Comparison of ENCODE assay signal across 14 cellular contexts in the genomic region with DNA sequence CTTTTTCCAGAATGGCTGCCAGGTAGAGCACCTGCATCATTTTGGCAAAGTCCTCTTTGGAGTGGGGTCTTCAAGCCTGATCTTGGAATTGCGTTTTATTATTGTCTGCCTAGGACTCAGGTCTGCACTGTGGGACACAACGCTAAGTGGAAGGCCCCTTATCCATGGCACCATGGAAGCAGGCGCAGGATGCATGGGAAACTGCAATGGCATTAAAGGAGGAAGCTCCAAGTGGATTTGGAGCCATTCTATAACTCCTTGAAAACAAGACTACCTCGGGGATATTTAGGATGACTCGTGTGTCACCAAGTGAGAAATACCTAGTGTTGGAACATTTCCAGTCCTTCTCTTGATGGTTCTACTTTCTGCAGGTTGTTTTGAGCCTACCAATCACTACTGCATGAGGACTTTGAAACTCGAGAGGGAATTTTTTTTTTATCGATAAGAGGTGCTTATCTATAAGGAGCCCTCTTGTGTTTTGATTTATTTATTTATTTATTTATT. TPM values are rescaled to one million over a fixed set of nuclear protein-coding genes. Genes with fewer than 3 reads are reported as not detected.
A peak's percentile ranks its signal among the peaks of the same experiment; 100 is the strongest.
DNase-seq lines count a peak whose midpoint lies in the region; ATAC-seq and TF ChIP-seq lines count a peak whose summit lies in the region.
"Had no signal": no experiment of that assay in that cellular context is flagged by ENCODE, and none has a peak within 500 bp of the region (broad histone marks: within the 10 kb centered on the region; RNA-seq: fewer than 3 reads in every experiment).

No MANE protein-coding gene starts in this region.

- no peaks in the 10 kb centered on the region for H3K9me3 Mint-ChIP-seq in activated CD4-positive, alpha-beta T cell treated with anti-CD3 and anti-CD28 coated beads, Interleukin-2, amount 10 ng/mL, durations not matched to agents 24 days and 14 days
- H3K9me3 Mint-ChIP-seq in activated CD4-positive, alpha-beta T cell treated with anti-CD3 and anti-CD28 coated beads, Interleukin-2, amount 10 ng/mL, durations not matched to agents 7 days and 5 days: no peaks in the 10 kb centered on the region
- H3K9me3 Mint-ChIP-seq in activated T-helper 17 cell treated with anti-CD3 and anti-CD28 coated beads, Interleukin-2, amount 50 U/mL, for 72 hours: no peaks in the 10 kb centered on the region
- no peaks in the 10 kb centered on the region for H3K9me3 Mint-ChIP-seq in nephron
- H3K9me3 Mint-ChIP-seq: CD4-positive, alpha-beta T cell; H9 had no signal

- DNase-seq in DMS79 treated with DMSO at 0.1 percent for 48 hours (lab: John Stamatoyannopoulos, UW): peak; percentile 45
- no peak for DNase-seq in DMS79 (lab: John Stamatoyannopoulos, UW)
- peak; percentile 51 for DNase-seq in activated CD4-positive, alpha-beta T cell treated with anti-CD3 and anti-CD28 coated beads, Interleukin-2, amount 10 ng/mL, durations not matched to agents 24 days and 14 days
- no peak for DNase-seq in activated CD4-positive, alpha-beta T cell treated with anti-CD3 and anti-CD28 coated beads, Interleukin-2, amount 10 ng/mL, durations not matched to agents 7 days and 5 days
- DNase-seq in NCI-H748 (lab: John Stamatoyannopoulos, UW; ENCODE audit: unreplicated experiment): no peak
- no peak for DNase-seq in cerebellum (ENCODE audit: low spot score)
- DNase-seq: AML-193; Caco-2; CD4-positive, alpha-beta T cell; H9 had no signal

- H3K36me3 Mint-ChIP-seq in activated CD4-positive, alpha-beta T cell treated with anti-CD3 and anti-CD28 coated beads, Interleukin-2, amount 10 ng/mL, durations not matched to agents 24 days and 14 days (ENCODE audit: low read depth): peaks cover 29% of the 10 kb centered on the region
- H3K36me3 Mint-ChIP-seq in activated CD4-positive, alpha-beta T cell treated with anti-CD3 and anti-CD28 coated beads, Interleukin-2, amount 10 ng/mL, durations not matched to agents 7 days and 5 days (ENCODE audit: low read depth): peaks cover 29% of the 10 kb centered on the region
- H3K36me3 Mint-ChIP-seq in activated T-helper 17 cell treated with anti-CD3 and anti-CD28 coated beads, Interleukin-2, amount 50 U/mL, for 72 hours (ENCODE audit: low read depth): peaks cover 74% of the 10 kb centered on the region
- peaks cover 4% of the 10 kb centered on the region for H3K36me3 Mint-ChIP-seq in nephron (ENCODE audit: low read depth)

- no peak overlapping the region for H3K4me3 Mint-ChIP-seq in activated CD4-positive, alpha-beta T cell treated with anti-CD3 and anti-CD28 coated beads, Interleukin-2, amount 10 ng/mL, durations not matched to agents 24 days and 14 days
- no peak overlapping the region for H3K4me3 Mint-ChIP-seq in activated CD4-positive, alpha-beta T cell treated with anti-CD3 and anti-CD28 coated beads, Interleukin-2, amount 10 ng/mL, durations not matched to agents 7 days and 5 days
- no peak overlapping the region for H3K4me3 Mint-ChIP-seq in activated T-helper 17 cell treated with anti-CD3 and anti-CD28 coated beads, Interleukin-2, amount 50 U/mL, for 72 hours
- H3K4me3 Mint-ChIP-seq in nephron: no peak overlapping the region
- H3K4me3 Mint-ChIP-seq: CD4-positive, alpha-beta T cell; H9 had no signal

- CTCF ChIA-PET in activated CD4-positive, alpha-beta T cell treated with anti-CD3 and anti-CD28 coated beads, Interleukin-2, amount 10 ng/mL, durations not matched to agents 7 days and 5 days (lab: Charles Lee): interaction anchor here (0.6 to 1.7 kb wide), 3 partner anchors 16 to 251 kb away, joined by 3 to 4 read pairs (median 4); no protein-coding TSS in a partner anchor

- H3K27me3 Mint-ChIP-seq in activated CD4-positive, alpha-beta T cell treated with anti-CD3 and anti-CD28 coated beads, Interleukin-2, amount 10 ng/mL, durations not matched to agents 24 days and 14 days: no peaks in the 10 kb centered on the region
- no peaks in the 10 kb centered on the region for H3K27me3 Mint-ChIP-seq in activated CD4-positive, alpha-beta T cell treated with anti-CD3 and anti-CD28 coated beads, Interleukin-2, amount 10 ng/mL, durations not matched to agents 7 days and 5 days
- no peaks in the 10 kb centered on the region for H3K27me3 Mint-ChIP-seq in activated T-helper 17 cell treated with anti-CD3 and anti-CD28 coated beads, Interleukin-2, amount 50 U/mL, for 72 hours
- no peaks in the 10 kb centered on the region for H3K27me3 Mint-ChIP-seq in nephron (ENCODE audit: low read depth)
- H3K27me3 Mint-ChIP-seq: CD4-positive, alpha-beta T cell had no signal

- ATAC-seq in activated T-helper 17 cell treated with anti-CD3 and anti-CD28 coated beads, Interleukin-2, amount 50 U/mL, for 72 hours (replicated peaks): no peak
- ATAC-seq: A549, GM12878 had no signal

- no peak overlapping the region for H3K27ac Mint-ChIP-seq in activated CD4-positive, alpha-beta T cell treated with anti-CD3 and anti-CD28 coated beads, Interleukin-2, amount 10 ng/mL, durations not matched to agents 24 days and 14 days
- H3K27ac Mint-ChIP-seq in activated CD4-positive, alpha-beta T cell treated with anti-CD3 and anti-CD28 coated beads, Interleukin-2, amount 10 ng/mL, durations not matched to agents 7 days and 5 days: no peak overlapping the region
- peak overlapping the region; percentile 25 for H3K27ac Mint-ChIP-seq in activated T-helper 17 cell treated with anti-CD3 and anti-CD28 coated beads, Interleukin-2, amount 50 U/mL, for 72 hours
- peak overlapping the region in 2 of 3 experiments; percentile 42 to 88 for H3K27ac Mint-ChIP-seq in nephron
- H3K27ac Mint-ChIP-seq: CD4-positive, alpha-beta T cell; H9 had no signal

- POLR2A ChIA-PET in activated CD4-positive, alpha-beta T cell treated with anti-CD3 and anti-CD28 coated beads, Interleukin-2, amount 10 ng/mL, durations not matched to agents 7 days and 5 days (lab: Charles Lee): no interaction called here

- intact Hi-C loops in activated CD4-positive, alpha-beta T cell treated with anti-CD3 and anti-CD28 coated beads, Interleukin-2, amount 10 ng/mL, durations not matched to agents 24 days and 14 days (cut with micrococcal nuclease): no loop called here

- no peak for TF ChIP-seq CTCF in nephron (IDR thresholded peaks at IDR 0.05; ENCODE audit: unreplicated experiment in 3 of 3)

- peaks cover 11% of the 10 kb centered on the region for H3K4me1 Mint-ChIP-seq in activated CD4-positive, alpha-beta T cell treated with anti-CD3 and anti-CD28 coated beads, Interleukin-2, amount 10 ng/mL, durations not matched to agents 24 days and 14 days
- peaks cover 9% of the 10 kb centered on the region for H3K4me1 Mint-ChIP-seq in activated CD4-positive, alpha-beta T cell treated with anti-CD3 and anti-CD28 coated beads, Interleukin-2, amount 10 ng/mL, durations not matched to agents 7 days and 5 days
- peaks cover 4% of the 10 kb centered on the region for H3K4me1 Mint-ChIP-seq in activated T-helper 17 cell treated with anti-CD3 and anti-CD28 coated beads, Interleukin-2, amount 50 U/mL, for 72 hours
- H3K4me1 Mint-ChIP-seq in nephron: peaks cover 62% of the 10 kb centered on the region

RNA-seq across cellular contexts. Expression of gene PLCXD2, which starts 47.3 kb away (rescaled TPM):
- 7.1 and 7.3 TPM in 2 replicates for total RNA-seq in activated CD4-positive, alpha-beta T cell treated with anti-CD3 and anti-CD28 coated beads, Interleukin-2, amount 10 ng/mL, durations not matched to agents 24 days and 14 days
- 10 to 100 TPM; 11.6 to 12.6 TPM for total RNA-seq in activated CD4-positive, alpha-beta T cell treated with anti-CD3 and anti-CD28 coated beads, Interleukin-2, amount 10 ng/mL, durations not matched to agents 7 days and 5 days
- 10 to 100 TPM in 1 of 2 donors, 1 to 10 TPM in 1; 9.5 to 16.3 TPM for total RNA-seq in activated T-helper 17 cell treated with anti-CD3 and anti-CD28 coated beads, Interleukin-2, amount 50 U/mL, for 72 hours
- 37.9 TPM for total RNA-seq in cerebellum

Comparison
In these comparisons a context has a peak if more than half of its experiments do, and no peak if none do; other contexts are left out.
1. DNase-seq: peak in DMS79 treated with DMSO at 0.1 percent for 48 hours (single experiment) and activated CD4-positive, alpha-beta T cell treated with anti-CD3 and anti-CD28 coated beads, Interleukin-2, amount 10 ng/mL, durations not matched to agents 24 days and 14 days (single experiment); none in DMS79 (single experiment), activated CD4-positive, alpha-beta T cell treated with anti-CD3 and anti-CD28 coated beads, Interleukin-2, amount 10 ng/mL, durations not matched to agents 7 days and 5 days (single experiment), NCI-H748 (single experiment) and cerebellum (single experiment).
2. H3K27ac Mint-ChIP-seq: peak in activated T-helper 17 cell treated with anti-CD3 and anti-CD28 coated beads, Interleukin-2, amount 50 U/mL, for 72 hours (single experiment) and nephron (2 of 3); none in activated CD4-positive, alpha-beta T cell treated with anti-CD3 and anti-CD28 coated beads, Interleukin-2, amount 10 ng/mL, durations not matched to agents 24 days and 14 days (single experiment) and activated CD4-positive, alpha-beta T cell treated with anti-CD3 and anti-CD28 coated beads, Interleukin-2, amount 10 ng/mL, durations not matched to agents 7 days and 5 days (single experiment).